Comparison of ENCODE assay signal across 11 cellular contexts in the genomic region with DNA sequence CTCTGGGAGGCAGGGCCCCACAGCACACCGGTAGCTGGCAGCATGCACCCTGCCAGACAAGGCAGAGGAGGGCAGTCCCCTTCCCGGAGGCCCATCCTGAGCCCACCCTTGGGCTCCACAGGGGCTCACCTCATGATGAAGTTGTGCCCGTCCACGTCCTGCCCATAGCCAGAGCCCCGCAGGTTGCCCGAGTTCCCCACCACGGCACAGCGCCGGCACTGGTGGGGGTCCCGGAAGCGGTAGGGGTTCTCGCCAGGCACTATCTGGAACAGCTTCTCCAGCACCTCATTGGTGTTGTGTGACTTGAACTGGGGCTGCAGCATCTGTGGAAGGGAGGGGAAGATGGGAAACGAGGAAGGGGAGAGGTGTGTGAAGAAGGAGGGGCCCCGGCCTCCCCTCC.
"Had no signal": no experiment of that assay in that cellular context is flagged by ENCODE, and none has a peak within 500 bp of the region (broad histone marks: within the 10 kb centered on the region; RNA-seq: fewer than 3 reads in every experiment).

No MANE protein-coding gene starts in this region.

- H3K9me3 ChIP-seq: MG63, SK-N-SH had no signal

- H3K36me3 ChIP-seq: MG63 had no signal

- H3K27me3 ChIP-seq: MG63 had no signal

- H3K9ac ChIP-seq: SK-N-SH had no signal

- H3K27ac ChIP-seq: HL-60 had no signal

- DNase-seq: KG1, NCI-H1092, NCI-H1105 treated with DMSO at 0.1 percent for 48 hours, NCI-H1417 treated with DMSO at 0.1 percent for 48 hours, NCI-H2107, NCI-H2227 treated with DMSO at 0.1 percent for 48 hours, NCI-H774 had no signal

- H3K4me3 ChIP-seq: MG63 had no signal

- H3K4me2 ChIP-seq: SK-N-SH had no signal

- FAIRE-seq: RCC 7860 had no signal
